Comparison of ENCODE assay signal across 8 cellular contexts in the genomic region with DNA sequence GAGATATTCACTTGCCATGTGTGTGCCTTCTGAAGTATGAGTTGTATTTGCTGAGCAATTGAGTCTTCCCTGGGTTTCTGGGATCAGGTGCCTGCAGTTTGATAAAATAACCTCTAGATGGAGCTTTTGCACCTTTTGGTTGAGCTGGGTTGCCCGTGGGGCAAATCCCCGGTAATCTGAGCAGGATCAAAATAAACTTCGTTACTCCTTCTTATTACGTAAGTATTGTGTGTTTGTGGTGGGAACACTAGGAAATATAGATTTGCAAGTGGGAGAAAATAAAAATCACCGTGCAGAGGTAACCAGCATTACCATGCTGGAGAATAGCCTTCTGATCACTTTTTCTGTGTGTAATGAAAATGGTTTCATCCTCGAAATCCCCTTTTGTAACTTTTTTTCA.
A peak's percentile ranks its signal among the peaks of the same experiment; 100 is the strongest.
DNase-seq lines count a peak whose midpoint lies in the region; ATAC-seq and TF ChIP-seq lines count a peak whose summit lies in the region.

No MANE protein-coding gene starts in this region.

- no peak overlapping the region for H3K27ac ChIP-seq in HEK293 (ENCODE audit: extremely low read depth, low read depth, low read length)
- no peak overlapping the region for H3K27ac ChIP-seq in RWPE2 (ENCODE audit: poor library complexity, severe bottlenecking)
- no peak overlapping the region for H3K27ac ChIP-seq in heart right ventricle
- no peak overlapping the region for H3K27ac ChIP-seq in CD4-positive, alpha-beta T cell (ENCODE audit: low read depth, low read length)

- peak; percentile 65 for ATAC-seq in RWPE2 (ENCODE audit: low read depth)
- peak in 1 of 8 donors; percentile 32 for ATAC-seq in heart right ventricle
- no peak for ATAC-seq in HG02970 (IDR thresholded peaks at IDR 0.05; ENCODE audit: low FRiP score, unreplicated experiment)
- no peak for ATAC-seq in CD4-positive, alpha-beta T cell (ENCODE audit: poor library complexity)

- H3K9me3 ChIP-seq in HEK293 (ENCODE audit: control insufficient read depth, insufficient read depth, low read depth, low read length) (no peaks in the 10 kb centered on the region), RWPE2 (ENCODE audit: severe bottlenecking) (no peaks in the 10 kb centered on the region), heart right ventricle (peaks cover 0 to 10% (median 0%) of the 10 kb centered on the region in 11 donors)
- H3K9me3 ChIP-seq in CD4-positive, alpha-beta T cell (ENCODE audit: control insufficient read depth, low read length) = peaks cover 4% of the 10 kb centered on the region

- WGBS in heart right ventricle, 2 donors = 65% methylated on average over 6 of the region's 6 CpGs

- peak; percentile 61 for TF ChIP-seq CTCF in HEK293 (tag by site-specific recombination; IDR thresholded peaks at IDR 0.05)
- TF ChIP-seq CTCF in RWPE2 (IDR thresholded peaks at IDR 0.05; ENCODE audit: poor library complexity, severe bottlenecking) = peak; percentile 98
- peak in 8 of 9 donors; percentile 29 to 54 (median 49) for TF ChIP-seq CTCF in heart right ventricle (IDR thresholded peaks at IDR 0.05)
- TF ChIP-seq CTCF in CD4-positive, alpha-beta T cell (IDR thresholded peaks at IDR 0.05) = no peak

- POLR2A ChIA-PET in HEK293 (lab: Yijun Ruan, JAX) = no interaction called here
- POLR2A ChIA-PET in CD4-positive, alpha-beta T cell (lab: Charles Lee) = no interaction called here

- intact Hi-C loops in heart right ventricle (cut with DNase I) (loop anchor here in 2 of 10 donors (10.0 kb wide), 2 partner anchors 68 to 182 kb away; no protein-coding TSS in a partner anchor), posterior cingulate gyrus (cut with DNase I) (no loop called here)
- intact Hi-C loops in activated T-helper 1 cell treated with anti-CD3 and anti-CD28 coated beads, Interleukin-12 subunit alpha, Interleukin-12 subunit beta, Interleukin-2, Interleukin-4 antibody, amounts not matched to agents 30 ng/mL and 10 ng/mL and 1 ng/mL, durations not matched to agents 14 hours and 24 hours and 36 hours (cut with micrococcal nuclease) = no loop called here
- intact Hi-C loops in CD4-positive, alpha-beta T cell (cut with DNase I, micrococcal nuclease) = no loop called here

- no peaks in the 10 kb centered on the region for H3K27me3 ChIP-seq in RWPE2 (ENCODE audit: insufficient read depth, poor library complexity, severe bottlenecking)
- H3K27me3 ChIP-seq in heart right ventricle = no peaks in the 10 kb centered on the region
- peaks cover 13% of the 10 kb centered on the region for H3K27me3 ChIP-seq in CD4-positive, alpha-beta T cell (ENCODE audit: control insufficient read depth, insufficient read depth, low read length)

- no peaks in the 10 kb centered on the region for H3K4me1 ChIP-seq in HEK293 (ENCODE audit: control insufficient read depth, insufficient read depth, low read length)
- peaks cover 9% of the 10 kb centered on the region for H3K4me1 ChIP-seq in RWPE2 (ENCODE audit: insufficient read depth, poor library complexity, severe bottlenecking)
- peaks cover 0 to 17% (median 5%) of the 10 kb centered on the region in 9 donors for H3K4me1 ChIP-seq in heart right ventricle

- H3K27ac Mint-ChIP-seq in activated T-helper 1 cell treated with anti-CD3 and anti-CD28 coated beads, Interleukin-12 subunit alpha, Interleukin-12 subunit beta, Interleukin-2, Interleukin-4 antibody, amounts not matched to agents 30 ng/mL and 10 ng/mL and 1 ng/mL, durations not matched to agents 14 hours and 24 hours and 36 hours = no peak overlapping the region
- no peak overlapping the region for H3K27ac Mint-ChIP-seq in CD4-positive, alpha-beta T cell

- peaks cover 4% of the 10 kb centered on the region for H3K9me3 Mint-ChIP-seq in activated T-helper 1 cell treated with anti-CD3 and anti-CD28 coated beads, Interleukin-12 subunit alpha, Interleukin-12 subunit beta, Interleukin-2, Interleukin-4 antibody, amounts not matched to agents 30 ng/mL and 10 ng/mL and 1 ng/mL, durations not matched to agents 14 hours and 24 hours and 36 hours
- peaks cover 2% of the 10 kb centered on the region for H3K9me3 Mint-ChIP-seq in CD4-positive, alpha-beta T cell

- no peaks in the 10 kb centered on the region for H3K36me3 Mint-ChIP-seq in activated T-helper 1 cell treated with anti-CD3 and anti-CD28 coated beads, Interleukin-12 subunit alpha, Interleukin-12 subunit beta, Interleukin-2, Interleukin-4 antibody, amounts not matched to agents 30 ng/mL and 10 ng/mL and 1 ng/mL, durations not matched to agents 14 hours and 24 hours and 36 hours (ENCODE audit: low read depth)
- H3K36me3 Mint-ChIP-seq in CD4-positive, alpha-beta T cell (ENCODE audit: low read depth) = no peaks in the 10 kb centered on the region

- DNase-seq in CMK (ENCODE audit: low read depth) (peak; percentile 21), RWPE2 (ENCODE audit: low spot score) (no peak), heart right ventricle (no peak), posterior cingulate gyrus (no peak)
- DNase-seq in activated T-helper 1 cell treated with anti-CD3 and anti-CD28 coated beads, Interleukin-12 subunit alpha, Interleukin-12 subunit beta, Interleukin-2, Interleukin-4 antibody, amounts not matched to agents 30 ng/mL and 10 ng/mL and 1 ng/mL, durations not matched to agents 14 hours and 24 hours and 36 hours (ENCODE audit: low spot score) = no peak
- no peak for DNase-seq in CD4-positive, alpha-beta T cell

- no peaks in the 10 kb centered on the region for H3K36me3 ChIP-seq in HEK293 (ENCODE audit: control insufficient read depth in 2 of 2, insufficient read depth in 1 of 2, low read length in 2 of 2)
- H3K36me3 ChIP-seq in RWPE2 (ENCODE audit: low read depth) = no peaks in the 10 kb centered on the region
- H3K36me3 ChIP-seq in heart right ventricle = no peaks in the 10 kb centered on the region

- CTCF ChIA-PET in HEK293 (lab: Yijun Ruan, JAX) = interaction anchor here (0.6 to 3.2 kb wide), 22 partner anchors 9 to 1991 kb away, joined by 3 to 25 read pairs (median 4); no protein-coding TSS in a partner anchor
- CTCF ChIA-PET in CD4-positive, alpha-beta T cell (lab: Charles Lee) = no interaction called here

- no peak overlapping the region for H3K4me3 ChIP-seq in HEK293 (ENCODE audit: low read depth, low read length)
- H3K4me3 ChIP-seq in RWPE2 (ENCODE audit: severe bottlenecking) = no peak overlapping the region
- H3K4me3 ChIP-seq in heart right ventricle = no peak overlapping the region

- no peaks in the 10 kb centered on the region for H3K4me1 Mint-ChIP-seq in activated T-helper 1 cell treated with anti-CD3 and anti-CD28 coated beads, Interleukin-12 subunit alpha, Interleukin-12 subunit beta, Interleukin-2, Interleukin-4 antibody, amounts not matched to agents 30 ng/mL and 10 ng/mL and 1 ng/mL, durations not matched to agents 14 hours and 24 hours and 36 hours (ENCODE audit: low read depth)
- no peaks in the 10 kb centered on the region for H3K4me1 Mint-ChIP-seq in CD4-positive, alpha-beta T cell (ENCODE audit: low read depth)

- no peak overlapping the region for H3K4me3 Mint-ChIP-seq in activated T-helper 1 cell treated with anti-CD3 and anti-CD28 coated beads, Interleukin-12 subunit alpha, Interleukin-12 subunit beta, Interleukin-2, Interleukin-4 antibody, amounts not matched to agents 30 ng/mL and 10 ng/mL and 1 ng/mL, durations not matched to agents 14 hours and 24 hours and 36 hours
- H3K4me3 Mint-ChIP-seq in CD4-positive, alpha-beta T cell = no peak overlapping the region

- peaks cover 14% of the 10 kb centered on the region for H3K27me3 Mint-ChIP-seq in activated T-helper 1 cell treated with anti-CD3 and anti-CD28 coated beads, Interleukin-12 subunit alpha, Interleukin-12 subunit beta, Interleukin-2, Interleukin-4 antibody, amounts not matched to agents 30 ng/mL and 10 ng/mL and 1 ng/mL, durations not matched to agents 14 hours and 24 hours and 36 hours (ENCODE audit: insufficient read depth)
- peaks cover 44% of the 10 kb centered on the region for H3K27me3 Mint-ChIP-seq in CD4-positive, alpha-beta T cell

TF ChIP-seq in HEK293, 187 proteins besides CTCF, POLR2A, EP300 and RAD21 (continues in another document):
- TF ChIP-seq ZNF416 (tag by site-specific recombination; IDR thresholded peaks at IDR 0.05) = no peak
- no peak for TF ChIP-seq ZNF169 (tag by site-specific recombination; IDR thresholded peaks at IDR 0.05)
- peak; percentile 99 for TF ChIP-seq MZF1 (tag by site-specific recombination; IDR thresholded peaks at IDR 0.05; ENCODE audit: borderline replicate concordance)
- TF ChIP-seq ZNF114 (tag by site-specific recombination; IDR thresholded peaks at IDR 0.05) = no peak
- TF ChIP-seq, protein P1, sequence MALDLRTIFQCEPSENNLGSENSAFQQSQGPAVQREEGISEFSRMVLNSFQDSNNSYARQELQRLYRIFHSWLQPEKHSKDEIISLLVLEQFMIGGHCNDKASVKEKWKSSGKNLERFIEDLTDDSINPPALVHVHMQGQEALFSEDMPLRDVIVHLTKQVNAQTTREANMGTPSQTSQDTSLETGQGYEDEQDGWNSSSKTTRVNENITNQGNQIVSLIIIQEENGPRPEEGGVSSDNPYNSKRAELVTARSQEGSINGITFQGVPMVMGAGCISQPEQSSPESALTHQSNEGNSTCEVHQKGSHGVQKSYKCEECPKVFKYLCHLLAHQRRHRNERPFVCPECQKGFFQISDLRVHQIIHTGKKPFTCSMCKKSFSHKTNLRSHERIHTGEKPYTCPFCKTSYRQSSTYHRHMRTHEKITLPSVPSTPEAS (tag by site-specific recombination; IDR thresholded peaks at IDR 0.05) = 0 out of 2 replicates have a peak, but pooled peaks have one; percentile 10
- 0 out of 2 replicates have a peak, but pooled peaks have one; percentile 17 for TF ChIP-seq ZFP69B (tag by site-specific recombination; IDR thresholded peaks at IDR 0.05)
- TF ChIP-seq, protein P2, sequence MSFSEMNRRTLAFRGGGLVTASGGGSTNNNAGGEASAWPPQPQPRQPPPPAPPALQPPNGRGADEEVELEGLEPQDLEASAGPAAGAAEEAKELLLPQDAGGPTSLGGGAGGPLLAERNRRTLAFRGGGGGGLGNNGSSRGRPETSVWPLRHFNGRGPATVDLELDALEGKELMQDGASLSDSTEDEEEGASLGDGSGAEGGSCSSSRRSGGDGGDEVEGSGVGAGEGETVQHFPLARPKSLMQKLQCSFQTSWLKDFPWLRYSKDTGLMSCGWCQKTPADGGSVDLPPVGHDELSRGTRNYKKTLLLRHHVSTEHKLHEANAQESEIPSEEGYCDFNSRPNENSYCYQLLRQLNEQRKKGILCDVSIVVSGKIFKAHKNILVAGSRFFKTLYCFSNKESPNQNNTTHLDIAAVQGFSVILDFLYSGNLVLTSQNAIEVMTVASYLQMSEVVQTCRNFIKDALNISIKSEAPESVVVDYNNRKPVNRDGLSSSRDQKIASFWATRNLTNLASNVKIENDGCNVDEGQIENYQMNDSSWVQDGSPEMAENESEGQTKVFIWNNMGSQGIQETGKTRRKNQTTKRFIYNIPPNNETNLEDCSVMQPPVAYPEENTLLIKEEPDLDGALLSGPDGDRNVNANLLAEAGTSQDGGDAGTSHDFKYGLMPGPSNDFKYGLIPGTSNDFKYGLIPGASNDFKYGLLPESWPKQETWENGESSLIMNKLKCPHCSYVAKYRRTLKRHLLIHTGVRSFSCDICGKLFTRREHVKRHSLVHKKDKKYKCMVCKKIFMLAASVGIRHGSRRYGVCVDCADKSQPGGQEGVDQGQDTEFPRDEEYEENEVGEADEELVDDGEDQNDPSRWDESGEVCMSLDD (tag by site-specific recombination; IDR thresholded peaks at IDR 0.05) = no peak
